2 cellular contexts compared by ENCODE assay signal in genomic region chr13:106152047-106152446, GRCh38.
TF ChIP-seq lines count a peak whose summit lies in the region.

No MANE protein-coding gene starts in this region.

TF ChIP-seq in IMR-90, 13 proteins besides CTCF, POLR2A, EP300 and RAD21:
- TF ChIP-seq FOS (IDR thresholded peaks at IDR 0.05; ENCODE audit: low read depth, low read length) (no peak), BHLHE40 (IDR thresholded peaks at IDR 0.05; ENCODE audit: low read depth, low read length) (no peak), NFE2L2 (IDR thresholded peaks at IDR 0.05; ENCODE audit: low read depth, low read length) (no peak), RCOR1 (IDR thresholded peaks at IDR 0.05; ENCODE audit: insufficient replicate concordance, low read length) (no peak), ELK1 (IDR thresholded peaks at IDR 0.05; ENCODE audit: borderline replicate concordance, low read depth, low read length) (no peak), MXI1 (IDR thresholded peaks at IDR 0.05; ENCODE audit: borderline replicate concordance, low read depth, low read length) (no peak), CHD1 (IDR thresholded peaks at IDR 0.05; ENCODE audit: low read depth, low read length) (no peak), SMC3 (IDR thresholded peaks at IDR 0.05; ENCODE audit: low read depth, low read length) (no peak), MAZ (IDR thresholded peaks at IDR 0.05; ENCODE audit: borderline replicate concordance, low read depth, low read length) (no peak), MAFK (IDR thresholded peaks at IDR 0.05; ENCODE audit: low read depth, low read length) (no peak), RFX5 (IDR thresholded peaks at IDR 0.05; ENCODE audit: low read depth, low read length) (no peak), CEBPB (IDR thresholded peaks at IDR 0.05; ENCODE audit: low read depth, low read length) (no peak)
- TF ChIP-seq, protein P1, sequence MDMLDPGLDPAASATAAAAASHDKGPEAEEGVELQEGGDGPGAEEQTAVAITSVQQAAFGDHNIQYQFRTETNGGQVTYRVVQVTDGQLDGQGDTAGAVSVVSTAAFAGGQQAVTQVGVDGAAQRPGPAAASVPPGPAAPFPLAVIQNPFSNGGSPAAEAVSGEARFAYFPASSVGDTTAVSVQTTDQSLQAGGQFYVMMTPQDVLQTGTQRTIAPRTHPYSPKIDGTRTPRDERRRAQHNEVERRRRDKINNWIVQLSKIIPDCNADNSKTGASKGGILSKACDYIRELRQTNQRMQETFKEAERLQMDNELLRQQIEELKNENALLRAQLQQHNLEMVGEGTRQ (IDR thresholded peaks at IDR 0.05; ENCODE audit: low read depth, low read length) = no peak

TF ChIP-seq in HepG2, 621 proteins besides CTCF, POLR2A, EP300 and RAD21:
- TF ChIP-seq SSRP1 (CRISPR knock-in tag; IDR thresholded peaks at IDR 0.05) (no peak), RELA (CRISPR knock-in tag; IDR thresholded peaks at IDR 0.05) (no peak), ZNF441 (CRISPR knock-in tag; IDR thresholded peaks at IDR 0.05; ENCODE audit: borderline replicate concordance) (no peak), ELF1 (CRISPR knock-in tag; IDR thresholded peaks at IDR 0.05) (no peak), MED13 (CRISPR knock-in tag; IDR thresholded peaks at IDR 0.05) (no peak), ZNF703 (CRISPR knock-in tag; IDR thresholded peaks at IDR 0.05; ENCODE audit: borderline replicate concordance) (no peak), SUZ12 (IDR thresholded peaks at IDR 0.05; ENCODE audit: low read depth, low read length) (no peak), ZNF468 (CRISPR knock-in tag; IDR thresholded peaks at IDR 0.05) (no peak), ZNF264 (CRISPR knock-in tag; IDR thresholded peaks at IDR 0.05) (no peak), ZFP37 (CRISPR knock-in tag; IDR thresholded peaks at IDR 0.05; ENCODE audit: borderline replicate concordance) (no peak), SRSF1 (optimal IDR thresholded peaks at IDR 0.05; ENCODE audit: low read depth, low read length) (no peak), RBM39 (IDR thresholded peaks at IDR 0.05; ENCODE audit: low read depth, low read length, poor library complexity, severe bottlenecking) (no peak), ZNF276 (CRISPR knock-in tag; IDR thresholded peaks at IDR 0.05; ENCODE audit: low read depth) (no peak), ZNF484 (CRISPR knock-in tag; IDR thresholded peaks at IDR 0.05; ENCODE audit: borderline replicate concordance, low read depth) (no peak), IKZF1 (IDR thresholded peaks at IDR 0.05) (no peak)
- TF ChIP-seq, protein P2, sequence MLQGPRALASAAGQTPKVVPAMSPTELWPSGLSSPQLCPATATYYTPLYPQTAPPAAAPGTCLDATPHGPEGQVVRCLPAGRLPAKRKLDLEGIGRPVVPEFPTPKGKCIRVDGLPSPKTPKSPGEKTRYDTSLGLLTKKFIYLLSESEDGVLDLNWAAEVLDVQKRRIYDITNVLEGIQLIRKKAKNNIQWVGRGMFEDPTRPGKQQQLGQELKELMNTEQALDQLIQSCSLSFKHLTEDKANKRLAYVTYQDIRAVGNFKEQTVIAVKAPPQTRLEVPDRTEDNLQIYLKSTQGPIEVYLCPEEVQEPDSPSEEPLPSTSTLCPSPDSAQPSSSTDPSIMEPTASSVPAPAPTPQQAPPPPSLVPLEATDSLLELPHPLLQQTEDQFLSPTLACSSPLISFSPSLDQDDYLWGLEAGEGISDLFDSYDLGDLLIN (CRISPR knock-in tag; IDR thresholded peaks at IDR 0.05; ENCODE audit: borderline replicate concordance) = no peak
- TF ChIP-seq, protein P3, sequence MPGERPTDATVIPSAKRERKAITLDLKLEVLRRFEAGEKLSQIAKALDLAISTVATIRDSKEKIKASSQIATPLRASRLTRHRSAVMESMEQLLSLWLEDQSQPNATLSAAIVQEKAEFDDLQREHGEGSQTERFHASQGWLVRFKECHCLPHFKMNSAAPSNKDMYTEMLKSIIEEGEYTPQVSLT (CRISPR knock-in tag; IDR thresholded peaks at IDR 0.05; ENCODE audit: borderline replicate concordance, low read depth) = no peak
- TF ChIP-seq, protein P4, sequence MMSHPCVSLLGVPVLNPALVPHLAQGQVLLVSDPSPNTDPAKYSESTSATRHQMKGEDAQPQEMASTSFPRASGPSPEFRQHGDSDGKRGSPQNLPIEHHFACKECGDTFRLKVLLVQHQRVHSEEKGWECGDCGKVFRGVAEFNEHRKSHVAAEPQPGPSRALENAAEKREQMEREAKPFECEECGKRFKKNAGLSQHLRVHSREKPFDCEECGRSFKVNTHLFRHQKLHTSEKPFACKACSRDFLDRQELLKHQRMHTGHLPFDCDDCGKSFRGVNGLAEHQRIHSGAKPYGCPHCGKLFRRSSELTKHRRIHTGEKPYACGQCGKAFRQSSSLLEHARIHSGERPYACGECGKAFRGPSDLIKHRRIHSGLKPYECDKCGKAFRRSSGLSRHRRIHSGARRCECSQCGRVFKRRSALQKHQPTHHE (CRISPR knock-in tag; IDR thresholded peaks at IDR 0.05; ENCODE audit: borderline replicate concordance) = no peak
TF ChIP-seq in HepG2: peak in this region for 0.
